23 cellular contexts compared by ENCODE assay signal in genomic region chr3:180359381-180360279, GRCh38.
"Had no signal": no experiment of that assay in that cellular context is flagged by ENCODE, and none has a peak within 500 bp of the region (broad histone marks: within the 10 kb centered on the region; RNA-seq: fewer than 3 reads in every experiment).

No MANE protein-coding gene starts in this region.

- H3K4me1 ChIP-seq: esophagus muscularis mucosa, heart right ventricle, left lung, parathyroid adenoma, suprapubic skin, transverse colon, vagina had no signal

- H3K4me3 ChIP-seq: dorsolateral prefrontal cortex, esophagus muscularis mucosa, heart right ventricle, left lung, mucosa of descending colon, right lobe of liver, suprapubic skin, transverse colon, vagina had no signal

- H3K27ac ChIP-seq: esophagus muscularis mucosa, heart right ventricle, left lung, neutrophil, parathyroid adenoma, right lobe of liver, suprapubic skin, transverse colon, vagina had no signal

- H2AFZ ChIP-seq: parathyroid adenoma had no signal

- DNase-seq: dorsolateral prefrontal cortex; effector CD4-positive, alpha-beta T cell; foreskin melanocyte; glutamatergic neuron; heart right ventricle; left cardiac atrium; left lung; mesenchymal stem cell; mucosa of descending colon; naive B cell; right lobe of liver; small intestine; stimulated activated CD4-positive, alpha-beta T cell treated with anti-CD3 and anti-CD28 coated beads, Interleukin-15, amount 100 ng/mL, for 24 hours; stimulated activated CD4-positive, alpha-beta T cell treated with anti-CD3 and anti-CD28 coated beads, Interleukin-2, amount 100 ng/mL, for 48 hours; stimulated activated naive B cell treated with anti-CD40 and anti-IgM and Interleukin-4, amounts not matched to agents 10 μg/mL and 1 μg/mL and 100 μg/mL, for 72 hours; stimulated activated naive CD8-positive, alpha-beta T cell treated with anti-CD3 and anti-CD28 coated beads, Interleukin-15, amount 100 ng/mL, for 72 hours; transverse colon had no signal

- H3K9ac ChIP-seq: parathyroid adenoma had no signal

- H3K27me3 ChIP-seq: dorsolateral prefrontal cortex, esophagus muscularis mucosa, heart right ventricle, left lung, neutrophil, right lobe of liver, suprapubic skin, transverse colon, vagina had no signal

- H3K79me2 ChIP-seq: parathyroid adenoma had no signal

- H3K36me3 ChIP-seq: esophagus muscularis mucosa, heart right ventricle, left lung, neutrophil, right lobe of liver, suprapubic skin, transverse colon, vagina had no signal

- ATAC-seq: heart right ventricle; left cardiac atrium; left lung; mucosa of descending colon; natural killer cell treated with Interleukin-12 subunit alpha and Interleukin-12 subunit beta and Interleukin-15 and Interleukin-18, amount 100 ng/mL, for 72 hours; stimulated activated naive B cell treated with anti-CD40 and anti-IgM and Interleukin-4, amounts not matched to agents 10 μg/mL and 1 μg/mL and 100 μg/mL, for 72 hours; stimulated activated naive CD8-positive, alpha-beta T cell treated with anti-CD3 and anti-CD28 coated beads, Interleukin-15, amount 100 ng/mL, for 72 hours had no signal

- H3K9me3 ChIP-seq: esophagus muscularis mucosa, left lung, neutrophil, right lobe of liver, suprapubic skin, transverse colon, vagina had no signal
